In the genomic region with DNA sequence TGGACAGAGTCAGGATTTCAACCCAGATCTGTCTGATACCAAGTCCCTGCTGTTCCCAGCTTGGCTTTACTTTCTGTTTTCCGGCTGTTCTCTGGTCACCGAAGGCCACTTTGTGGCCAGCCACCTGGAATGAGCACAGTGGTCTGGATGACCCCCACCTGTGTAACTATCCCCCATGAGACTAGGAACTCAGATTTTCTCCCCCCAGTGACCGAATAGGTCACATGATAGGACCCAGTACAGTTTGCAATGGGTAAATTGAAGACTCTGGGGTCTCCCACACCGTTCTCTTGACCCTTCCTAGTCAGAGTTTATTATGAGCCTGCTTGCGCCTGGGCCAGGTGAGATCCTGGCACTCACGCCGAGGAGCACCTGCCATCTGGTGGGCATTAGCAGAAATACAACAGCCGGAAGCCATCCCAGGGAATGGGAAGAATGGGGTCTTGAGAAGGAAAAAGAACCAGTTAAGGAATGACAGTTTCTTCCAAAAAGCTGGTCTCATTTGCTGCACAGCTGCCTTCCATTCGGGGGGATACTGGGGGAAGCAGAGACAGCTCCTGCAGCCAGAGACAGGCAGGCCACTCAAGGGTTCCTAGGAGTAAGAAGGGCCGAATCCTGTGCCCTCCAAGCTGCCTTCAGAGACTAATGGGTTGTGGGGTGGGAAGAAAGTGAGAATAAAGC, we compare ENCODE assay signal across 8 cellular contexts. TPM values are rescaled to one million over a fixed set of nuclear protein-coding genes. Genes with fewer than 3 reads are reported as not detected.
A peak's percentile ranks its signal among the peaks of the same experiment; 100 is the strongest.
DNase-seq lines count a peak whose midpoint lies in the region; ATAC-seq, FAIRE-seq and TF ChIP-seq lines count a peak whose summit lies in the region.

No MANE protein-coding gene starts in this region.

- TF ChIP-seq POLR2A in GM12878 (IDR thresholded peaks at IDR 0.05; ENCODE audit: low read depth, low read length), result no peak

- DNase-seq in M059J (ENCODE audit: low read depth), result peak; percentile 60
- DNase-seq in T-helper 2 cell, result peak in 4 of 5 experiments; percentile 23 to 42 (median 30)
- peak; percentile 9 for DNase-seq in GM12878 (ENCODE audit: low read depth, low spot score)
- peak; percentile 59 for DNase-seq in inferior parietal cortex (ENCODE audit: extremely low spot score)
- DNase-seq in stimulated activated CD4-positive, alpha-beta T cell treated with anti-CD3 and anti-CD28 coated beads, Interleukin-4, amount 100 ng/mL, for 1 hour, result peak; percentile 50
- DNase-seq in middle frontal gyrus (ENCODE audit: extremely low spot score, low spot score), result no peak

- H3K27me3 ChIP-seq in DOHH2 (ENCODE audit: control insufficient read depth, low read length), result no peaks in the 10 kb centered on the region
- H3K27me3 ChIP-seq in GM12878 (replicated peaks in 1 of 2; ENCODE audit: control insufficient read depth in 2 of 2, insufficient read depth in 2 of 2, low read length in 1 of 2), result no peaks in the 10 kb centered on the region

- CTCF ChIA-PET in GM12878 (lab: Yijun Ruan, JAX), result interaction anchor here (0.8 to 8.0 kb wide), 29 partner anchors 8 to 566 kb away, joined by 3 to 158 read pairs (median 4); a partner anchor contains a TSS

- peak; percentile 56 for FAIRE-seq in GM12878 (lab: Jason Lieb, UNC)

- H3K79me2 ChIP-seq in DOHH2 (ENCODE audit: control insufficient read depth, low read length), result 0 out of 2 replicates have a peak, but pooled peaks cover 2% of the 10 kb centered on the region
- no peaks in the 10 kb centered on the region for H3K79me2 ChIP-seq in GM12878 (ENCODE audit: control insufficient read depth, insufficient read depth, low read length)

- H3K4me3 ChIP-seq in DOHH2 (ENCODE audit: low read length) (no peak overlapping the region), GM12878 (no peak overlapping the region)

- TF ChIP-seq CTCF in DOHH2 (IDR thresholded peaks at IDR 0.05; ENCODE audit: low read depth, low read length, poor library complexity, severe bottlenecking) (peak; percentile 85), GM12878 (IDR thresholded peaks at IDR 0.05 in 2 of 3, conservative IDR thresholded peaks at IDR 0.05 in 1 of 3; ENCODE audit: control insufficient read depth in 2 of 3, extremely low read depth in 1 of 3, insufficient read depth in 1 of 3, low read depth in 3 of 3, low read length in 3 of 3) (peak; percentile 82 to 95 (median 87))

- H3K36me3 ChIP-seq in DOHH2 (ENCODE audit: control insufficient read depth, low read length) (no peaks in the 10 kb centered on the region), GM12878 (ENCODE audit: control insufficient read depth in 2 of 2, insufficient read depth in 2 of 2, low read length in 1 of 2) (no peaks in the 10 kb centered on the region)

- H3K9ac ChIP-seq in GM12878 (ENCODE audit: control insufficient read depth, insufficient read depth, low read length), result no peak overlapping the region

- WGBS in GM12878 (ENCODE audit: insufficient coverage, insufficient replicate concordance, low lambda C conversion rate, missing lambda C conversion rate), result 17% methylated on average over 10 of the region's 10 CpGs

- no peak overlapping the region for H3K27ac ChIP-seq in DOHH2 (ENCODE audit: low read depth, low read length)
- H3K27ac ChIP-seq in GM12878 (ENCODE audit: control insufficient read depth, insufficient read depth), result no peak overlapping the region

- RAD21 ChIA-PET in GM12878 (lab: Charles Lee; ENCODE audit: unreplicated experiment), result interaction anchor here (1.1 to 3.1 kb wide), 8 partner anchors 51 to 566 kb away, joined by 3 to 14 read pairs (median 6); a partner anchor contains a TSS

- H3K4me1 ChIP-seq in DOHH2 (ENCODE audit: control insufficient read depth, low read length) (peaks cover 6% of the 10 kb centered on the region), GM12878 (ENCODE audit: control insufficient read depth, insufficient read depth, low read length) (no peaks in the 10 kb centered on the region)

- no peaks in the 10 kb centered on the region for H4K20me1 ChIP-seq in DOHH2 (ENCODE audit: control insufficient read depth, insufficient read depth, low read depth, low read length)
- no peaks in the 10 kb centered on the region for H4K20me1 ChIP-seq in GM12878 (ENCODE audit: control insufficient read depth, insufficient read depth)

- POLR2A ChIA-PET in GM12878 (lab: Charles Lee), result interaction anchor here (0.7 to 1.4 kb wide), 3 partner anchors 66 to 222 kb away, joined by 3 read pairs; a partner anchor contains a TSS

- SMC1A ChIA-PET in GM12878 (lab: Charles Lee; ENCODE audit: uncharacterized antibody, unreplicated experiment), result interaction anchor here (1.0 to 5.1 kb wide), 7 partner anchors 20 to 565 kb away, joined by 3 to 53 read pairs (median 5); a partner anchor contains a TSS

- ATAC-seq in GM12878 (peak; percentile 94), HG02610 (IDR thresholded peaks at IDR 0.05; ENCODE audit: unreplicated experiment) (no peak)

- in situ Hi-C loops in GM12878 (cut with MboI), result loop anchor here (5.0 kb wide), 1 partner anchor 66 kb away; no protein-coding TSS in a partner anchor

- H2AFZ ChIP-seq in GM12878 (ENCODE audit: control insufficient read depth, low read depth, low read length), result peak overlapping the region; percentile 76

- peak; percentile 95 for TF ChIP-seq RAD21 in GM12878 (IDR thresholded peaks at IDR 0.05; ENCODE audit: insufficient read depth, low read depth, low read length)

- H3K9me2 ChIP-seq in DOHH2 (replicated peaks; ENCODE audit: control insufficient read depth, low read length), result no peaks in the 10 kb centered on the region

- H3K4me2 ChIP-seq in DOHH2 (ENCODE audit: low read length) (no peak overlapping the region), GM12878 (ENCODE audit: control insufficient read depth, insufficient read depth) (no peak overlapping the region)

- intact Hi-C loops in GM12878 (cut with micrococcal nuclease; ENCODE audit: unreplicated experiment), result loop anchor here (1.0 to 5.0 kb wide), 3 partner anchors 46 to 281 kb away; a partner anchor contains a TSS

- no peak for TF ChIP-seq EP300 in GM12878 (IDR thresholded peaks at IDR 0.05; ENCODE audit: borderline replicate concordance in 1 of 2, control insufficient read depth in 1 of 2, low read depth in 2 of 2, low read length in 2 of 2)

- no TSS peak for BruUV-seq in GM12878 (replicated peaks; lab: Mats Ljungman, UMichigan)

- H3F3A ChIP-seq in DOHH2 (ENCODE audit: control insufficient read depth, insufficient read depth), result no peaks in the 10 kb centered on the region

- H3K9me3 ChIP-seq in DOHH2 (ENCODE audit: control insufficient read depth, insufficient read depth, low read length), result no peaks in the 10 kb centered on the region
- no peaks in the 10 kb centered on the region for H3K9me3 ChIP-seq in GM12878 (replicated peaks; ENCODE audit: control insufficient read depth, insufficient read depth, low read length)

RNA-seq across cellular contexts. Expression of a gene that starts 7.1 kb away (rescaled TPM):
- not detected in 2 replicates for total RNA-seq in M059J (2014; rRNA removed; shearing (Covaris generic))
- not detected in 2 replicates for total RNA-seq in GM12878 (2013; cell fraction: nucleolus; rRNA removed)
- total RNA-seq in GM12878 (2014; rRNA removed), result 0.17 TPM in 1 of 2 replicates, not detected in the other
- total RNA-seq in GM12878 (2014; rRNA removed; fragmentation: Illumina TruSeq; extraction: Trizol), result not detected in 2 replicates
- total RNA-seq in GM12878 (2021), result not detected in 2 replicates
- not detected for polyA plus RNA-seq in GM12878 (2011; ENCODE audit: low read depth)
- polyA plus RNA-seq in GM12878 (2011; rRNA removed), result not detected in 2 replicates
- 0.10 TPM in 1 of 2 replicates, not detected in the other for polyA plus RNA-seq in GM12878 (2011; cell fraction: cytosol; rRNA removed)
- 0.31 and 0.35 TPM in 2 replicates for polyA plus RNA-seq in GM12878 (2011; cell fraction: nucleus; rRNA removed)
- polyA plus RNA-seq in GM12878 (2012), result 0.10 TPM in 1 of 2 replicates, not detected in the other
- polyA plus RNA-seq in GM12878 (2014; fragmentation: Illumina TruSeq; extraction: Trizol), result not detected in 2 replicates
- under 1 TPM in 1 of 2 experiments, not detected in 1; 0.09 TPM for polyA plus RNA-seq in GM12878 (2014; fragmentation: Nextera tagmentation; extraction: Ambion mirVana)
- polyA plus RNA-seq in GM12878 (2014; rRNA removed), result not detected in 2 replicates
- polyA plus RNA-seq in GM12878 (2016; fragmentation: Nextera tagmentation; extraction: Ambion mirVana), result not detected
- polyA minus RNA-seq in GM12878 (2011; rRNA and poly(A)+ RNA removed), result not detected in 2 replicates
- not detected in 2 replicates for polyA minus RNA-seq in GM12878 (2011; cell fraction: cytosol; rRNA and poly(A)+ RNA removed)
- 0.38 TPM in 1 of 2 replicates, not detected in the other for polyA minus RNA-seq in GM12878 (2011; cell fraction: nucleus; rRNA and poly(A)+ RNA removed)

RNA-seq across cellular contexts. Expression of a gene that starts 19.5 kb away (rescaled TPM):
- total RNA-seq in M059J (2014; rRNA removed; shearing (Covaris generic)), result 23.9 and 29.8 TPM in 2 replicates
- total RNA-seq in GM12878 (2013; cell fraction: nucleolus; rRNA removed), result 11.4 and 11.8 TPM in 2 replicates
- total RNA-seq in GM12878 (2014; rRNA removed) (15.7 and 16.9 TPM in 2 replicates), GM12878 (2014; rRNA removed; fragmentation: Illumina TruSeq; extraction: Trizol) (6.8 and 7.1 TPM in 2 replicates), GM12878 (2021) (9.3 and 10.9 TPM in 2 replicates)
- 2.8 TPM for polyA plus RNA-seq in GM12878 (2011; ENCODE audit: low read depth)
- polyA plus RNA-seq in GM12878 (2011; rRNA removed) (3.5 and 6.4 TPM in 2 replicates), GM12878 (2014; fragmentation: Illumina TruSeq; extraction: Trizol) (8.4 and 9.0 TPM in 2 replicates), GM12878 (2014; fragmentation: Nextera tagmentation; extraction: Ambion mirVana) (1 to 10 TPM; 1.9 to 3.2 TPM), GM12878 (2014; rRNA removed) (9.3 and 10.4 TPM in 2 replicates), GM12878 (2016; fragmentation: Nextera tagmentation; extraction: Ambion mirVana) (10 to 100 TPM; 17.8 to 18.2 TPM)
- polyA plus RNA-seq in GM12878 (2011; cell fraction: cytosol; rRNA removed), result 9.1 and 11.6 TPM in 2 replicates
- polyA plus RNA-seq in GM12878 (2011; cell fraction: nucleus; rRNA removed), result 6.9 and 7.5 TPM in 2 replicates
- polyA plus RNA-seq in GM12878 (2012), result 5.0 and 7.2 TPM in 2 replicates
- 23.9 and 26.4 TPM in 2 replicates for polyA minus RNA-seq in GM12878 (2011; rRNA and poly(A)+ RNA removed)
- 4.1 and 7.1 TPM in 2 replicates for polyA minus RNA-seq in GM12878 (2011; cell fraction: cytosol; rRNA and poly(A)+ RNA removed)
- polyA minus RNA-seq in GM12878 (2011; cell fraction: nucleus; rRNA and poly(A)+ RNA removed), result 20.3 and 30.5 TPM in 2 replicates

RNA-seq across cellular contexts. Expression of a gene that starts 19.6 kb away (rescaled TPM):
- 67.6 and 77.6 TPM in 2 replicates for total RNA-seq in M059J (2014; rRNA removed; shearing (Covaris generic))
- 285 and 303 TPM in 2 replicates for total RNA-seq in GM12878 (2013; cell fraction: nucleolus; rRNA removed)
- total RNA-seq in GM12878 (2014; rRNA removed) (43.9 and 48.1 TPM in 2 replicates), GM12878 (2014; rRNA removed; fragmentation: Illumina TruSeq; extraction: Trizol) (32.4 and 34.0 TPM in 2 replicates), GM12878 (2021) (61.3 and 71.5 TPM in 2 replicates)
- polyA plus RNA-seq in GM12878 (2011; ENCODE audit: low read depth), result 32.2 TPM
- polyA plus RNA-seq in GM12878 (2011; rRNA removed) (32.1 and 52.3 TPM in 2 replicates), GM12878 (2014; fragmentation: Illumina TruSeq; extraction: Trizol) (41.0 and 47.3 TPM in 2 replicates), GM12878 (2014; fragmentation: Nextera tagmentation; extraction: Ambion mirVana) (1 to 10 TPM; 1.4 to 3.5 TPM), GM12878 (2014; rRNA removed) (49.6 and 51.2 TPM in 2 replicates), GM12878 (2016; fragmentation: Nextera tagmentation; extraction: Ambion mirVana) (10 to 100 TPM; 72.9 to 73.7 TPM)
- 81.9 and 97.9 TPM in 2 replicates for polyA plus RNA-seq in GM12878 (2011; cell fraction: cytosol; rRNA removed)
- polyA plus RNA-seq in GM12878 (2011; cell fraction: nucleus; rRNA removed), result 179 and 219 TPM in 2 replicates
- polyA plus RNA-seq in GM12878 (2012), result 32.0 and 35.5 TPM in 2 replicates
- polyA minus RNA-seq in GM12878 (2011; rRNA and poly(A)+ RNA removed), result 156 and 211 TPM in 2 replicates
- 73.6 and 85.4 TPM in 2 replicates for polyA minus RNA-seq in GM12878 (2011; cell fraction: cytosol; rRNA and poly(A)+ RNA removed)
- polyA minus RNA-seq in GM12878 (2011; cell fraction: nucleus; rRNA and poly(A)+ RNA removed), result 78.3 and 126 TPM in 2 replicates

RNA-seq across cellular contexts. Expression of a gene that starts 45.9 kb away (rescaled TPM):
- total RNA-seq in M059J (2014; rRNA removed; shearing (Covaris generic)), result 47.9 and 65.2 TPM in 2 replicates
- 20.0 and 23.0 TPM in 2 replicates for total RNA-seq in GM12878 (2013; cell fraction: nucleolus; rRNA removed)
- total RNA-seq in GM12878 (2014; rRNA removed), result 9.1 and 13.4 TPM in 2 replicates
- total RNA-seq in GM12878 (2014; rRNA removed; fragmentation: Illumina TruSeq; extraction: Trizol), result 5.9 and 6.9 TPM in 2 replicates
- 15.7 and 15.9 TPM in 2 replicates for total RNA-seq in GM12878 (2021)
- 2.9 TPM for polyA plus RNA-seq in GM12878 (2011; ENCODE audit: low read depth)
- 3.7 and 8.9 TPM in 2 replicates for polyA plus RNA-seq in GM12878 (2011; rRNA removed)
- polyA plus RNA-seq in GM12878 (2011; cell fraction: cytosol; rRNA removed), result 12.0 and 13.2 TPM in 2 replicates
- 10.1 and 15.4 TPM in 2 replicates for polyA plus RNA-seq in GM12878 (2011; cell fraction: nucleus; rRNA removed)
- 5.7 and 7.4 TPM in 2 replicates for polyA plus RNA-seq in GM12878 (2012)
- 3.5 and 7.6 TPM in 2 replicates for polyA plus RNA-seq in GM12878 (2014; fragmentation: Illumina TruSeq; extraction: Trizol)
- polyA plus RNA-seq in GM12878 (2014; fragmentation: Nextera tagmentation; extraction: Ambion mirVana), result 1 to 10 TPM; 1.6 to 2.3 TPM
- 10.5 and 12.6 TPM in 2 replicates for polyA plus RNA-seq in GM12878 (2014; rRNA removed)
- 10 to 100 TPM; 15.1 to 15.6 TPM for polyA plus RNA-seq in GM12878 (2016; fragmentation: Nextera tagmentation; extraction: Ambion mirVana)
- 25.2 and 28.5 TPM in 2 replicates for polyA minus RNA-seq in GM12878 (2011; rRNA and poly(A)+ RNA removed)
- 6.1 and 6.5 TPM in 2 replicates for polyA minus RNA-seq in GM12878 (2011; cell fraction: cytosol; rRNA and poly(A)+ RNA removed)
- polyA minus RNA-seq in GM12878 (2011; cell fraction: nucleus; rRNA and poly(A)+ RNA removed), result 8.6 and 22.6 TPM in 2 replicates

RNA-seq across cellular contexts. Expression of a gene that starts 46.1 kb away (rescaled TPM):
- 12.7 and 15.9 TPM in 2 replicates for total RNA-seq in M059J (2014; rRNA removed; shearing (Covaris generic))
- 23.9 and 33.0 TPM in 2 replicates for total RNA-seq in GM12878 (2013; cell fraction: nucleolus; rRNA removed)
- total RNA-seq in GM12878 (2014; rRNA removed), result 12.4 and 12.8 TPM in 2 replicates
- total RNA-seq in GM12878 (2014; rRNA removed; fragmentation: Illumina TruSeq; extraction: Trizol), result 6.3 and 7.4 TPM in 2 replicates
- total RNA-seq in GM12878 (2021), result 12.2 and 12.7 TPM in 2 replicates
- 3.2 TPM for polyA plus RNA-seq in GM12878 (2011; ENCODE audit: low read depth)
- 8.6 and 14.0 TPM in 2 replicates for polyA plus RNA-seq in GM12878 (2011; rRNA removed)
- polyA plus RNA-seq in GM12878 (2011; cell fraction: cytosol; rRNA removed), result 15.7 and 17.5 TPM in 2 replicates
- 75.8 and 77.3 TPM in 2 replicates for polyA plus RNA-seq in GM12878 (2011; cell fraction: nucleus; rRNA removed)
- polyA plus RNA-seq in GM12878 (2012), result 7.6 and 7.7 TPM in 2 replicates
- polyA plus RNA-seq in GM12878 (2014; fragmentation: Illumina TruSeq; extraction: Trizol), result 5.4 and 7.9 TPM in 2 replicates
- polyA plus RNA-seq in GM12878 (2014; fragmentation: Nextera tagmentation; extraction: Ambion mirVana), result 1 to 10 TPM; 5.8 to 6.2 TPM
- polyA plus RNA-seq in GM12878 (2014; rRNA removed), result 15.7 and 15.9 TPM in 2 replicates
- polyA plus RNA-seq in GM12878 (2016; fragmentation: Nextera tagmentation; extraction: Ambion mirVana), result 10 to 100 TPM; 10.3 to 12.8 TPM
- 8.6 and 12.4 TPM in 2 replicates for polyA minus RNA-seq in GM12878 (2011; rRNA and poly(A)+ RNA removed)
- 4.9 and 5.1 TPM in 2 replicates for polyA minus RNA-seq in GM12878 (2011; cell fraction: cytosol; rRNA and poly(A)+ RNA removed)
- 5.9 and 7.8 TPM in 2 replicates for polyA minus RNA-seq in GM12878 (2011; cell fraction: nucleus; rRNA and poly(A)+ RNA removed)
